In the genomic region with DNA sequence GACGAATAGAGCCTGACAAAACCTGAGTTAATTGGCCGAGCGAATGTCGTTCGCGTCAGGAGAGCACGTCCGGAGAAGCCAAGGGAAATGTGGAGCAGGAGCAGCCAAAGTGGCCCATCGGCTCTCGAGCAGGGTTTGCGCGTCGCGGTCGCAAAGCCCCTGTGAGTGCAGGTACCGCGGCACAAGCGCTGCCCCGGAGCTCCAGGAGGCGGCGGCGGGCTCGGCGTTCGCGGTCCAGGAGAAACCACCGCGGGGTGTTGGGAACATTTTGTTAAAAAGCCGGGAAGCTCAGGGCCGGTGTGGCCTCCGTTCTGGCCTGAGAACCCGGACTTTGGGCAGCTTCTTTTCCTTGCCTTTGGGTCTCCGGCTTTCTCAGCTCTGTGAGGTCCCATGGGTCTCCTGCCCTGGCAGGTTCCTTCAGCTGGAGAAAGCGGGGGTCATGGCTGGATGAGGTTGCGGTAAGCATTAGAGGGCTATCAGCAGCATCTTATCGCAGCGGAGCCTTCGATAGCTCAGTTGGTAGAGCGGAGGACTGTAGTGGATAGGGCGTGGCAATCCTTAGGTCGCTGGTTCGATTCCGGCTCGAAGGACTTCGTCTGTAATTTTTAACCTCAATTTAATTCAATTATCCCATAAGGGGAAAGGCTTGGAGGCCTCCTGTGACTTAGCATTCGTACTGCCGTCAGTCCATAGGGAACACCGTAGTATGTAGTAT, we compare ENCODE assay signal across 8 cellular contexts. TPM values are rescaled to one million over a fixed set of nuclear protein-coding genes. Genes with fewer than 3 reads are reported as not detected.
A peak's percentile ranks its signal among the peaks of the same experiment; 100 is the strongest.
DNase-seq lines count a peak whose midpoint lies in the region; ATAC-seq, FAIRE-seq and TF ChIP-seq lines count a peak whose summit lies in the region.

No MANE protein-coding gene starts in this region.

- H3K27me3 ChIP-seq in Caco-2 (replicated peaks; ENCODE audit: control insufficient read depth, insufficient read depth, low read length), result no peaks in the 10 kb centered on the region

- peak; percentile 46 for ATAC-seq in GM21367 (IDR thresholded peaks at IDR 0.05; ENCODE audit: unreplicated experiment)

- POLR2A ChIA-PET in Caco-2 (lab: Charles Lee), result interaction anchor here (2.1 to 2.5 kb wide), 2 partner anchors 17 to 21 kb away, joined by 9 to 27 read pairs; partner anchors contain the start of genes OST4 and TMEM214

- H3K4me1 ChIP-seq in Caco-2, result 0 out of 2 replicates have a peak, but pooled peaks cover 6% of the 10 kb centered on the region

- H3K4me1 Mint-ChIP-seq in Caco-2 (ENCODE audit: low read depth, unreplicated experiment) (peaks cover 31% of the 10 kb centered on the region), mesothelial cell of epicardium (peaks cover 12% of the 10 kb centered on the region)

- H3K9me3 ChIP-seq in Caco-2, result no peaks in the 10 kb centered on the region

- peaks cover 49% of the 10 kb centered on the region for H3K36me3 Mint-ChIP-seq in Caco-2 (ENCODE audit: insufficient read depth, unreplicated experiment)
- H3K36me3 Mint-ChIP-seq in mesothelial cell of epicardium, result peaks cover 8% of the 10 kb centered on the region

- DNase-seq in Caco-2, result peak; percentile 92 to 95
- peak; percentile 94 for DNase-seq in HT1080 (ENCODE audit: low read depth)
- peak; percentile 95 for DNase-seq in NOMO-1 treated with DMSO at 0.1 percent for 48 hours (lab: John Stamatoyannopoulos, UW; ENCODE audit: unreplicated experiment)
- DNase-seq in activated CD8-positive, alpha-beta memory T cell treated with anti-CD3 and anti-CD28 coated beads, Interleukin-2, amount 50 U/mL, for 1 hour (ENCODE audit: extremely low read depth), result peak; percentile 68
- DNase-seq in mesothelial cell of epicardium (ENCODE audit: low spot score in 2 of 2, unreplicated experiment in 2 of 2), result peak; percentile 78 to 97
- DNase-seq in stimulated activated CD8-positive, alpha-beta memory T cell treated with anti-CD3 and anti-CD28 coated beads, Interleukin-15, amount 100 ng/mL, for 48 hours (ENCODE audit: low read depth in 2 of 2), result peak; percentile 77 to 82

- peak; percentile 31 for FAIRE-seq in endometrium (lab: Jason Lieb, UNC)

- intact Hi-C loops in Caco-2 (cut with micrococcal nuclease; ENCODE audit: unreplicated experiment), result loop anchor here (1.0 kb wide), 4 partner anchors 18 to 89 kb away; partner anchors contain the start of genes KHK and TMEM214

- H3K9me3 Mint-ChIP-seq in Caco-2 (ENCODE audit: unreplicated experiment) (peaks cover 9% of the 10 kb centered on the region), mesothelial cell of epicardium (no peaks in the 10 kb centered on the region)

- H3K27me3 Mint-ChIP-seq in Caco-2 (ENCODE audit: insufficient read depth, unreplicated experiment) (peaks cover 10% of the 10 kb centered on the region), mesothelial cell of epicardium (ENCODE audit: low read depth) (peaks cover 6% of the 10 kb centered on the region)

- no peaks in the 10 kb centered on the region for H3K36me3 ChIP-seq in Caco-2 (ENCODE audit: control insufficient read depth, insufficient read depth, low read length)

- H3K4me3 Mint-ChIP-seq in Caco-2 (ENCODE audit: unreplicated experiment), result peak overlapping the region; percentile 80
- H3K4me3 Mint-ChIP-seq in mesothelial cell of epicardium, result peak overlapping the region; percentile 96

- H3K27ac Mint-ChIP-seq in Caco-2 (ENCODE audit: unreplicated experiment) (peak overlapping the region; percentile 100), mesothelial cell of epicardium (peak overlapping the region; percentile 99)

- CTCF ChIA-PET in Caco-2 (lab: Charles Lee), result interaction anchor here (0.7 to 3.3 kb wide), 10 partner anchors 9 to 141 kb away, joined by 3 to 21 read pairs (median 5); partner anchors contain the start of genes KHK and OST4

- H3K4me3 ChIP-seq in Caco-2 (ENCODE audit: low read depth, low read length), result peak overlapping the region; percentile 96

- peak; percentile 37 to 49 for TF ChIP-seq CTCF in Caco-2 (IDR thresholded peaks at IDR 0.05; ENCODE audit: insufficient read depth in 1 of 2, low read depth in 1 of 2, low read length in 1 of 2, severe bottlenecking in 1 of 2, unreplicated experiment in 1 of 2)
- peak; percentile 31 for TF ChIP-seq CTCF in mesothelial cell of epicardium (IDR thresholded peaks at IDR 0.05; ENCODE audit: unreplicated experiment)

- BruUV-seq in Caco-2 (replicated peaks; lab: Mats Ljungman, UMichigan), result no TSS peak

RNA-seq across cellular contexts. Expression of gene AGBL5, which starts 1.0 kb away (rescaled TPM):
- total RNA-seq in Caco-2 (2022), result 31.4 and 34.1 TPM in 2 replicates
- 20.6 and 26.6 TPM in 2 replicates for total RNA-seq in HT1080 (2014; rRNA removed; shearing (Covaris generic))
- 26.4 and 29.0 TPM in 2 replicates for polyA plus RNA-seq in HT1080 (2015; cell fraction: cytosol; rRNA removed)
- 12.4 and 12.8 TPM in 2 replicates for polyA plus RNA-seq in HT1080 (2015; cell fraction: nucleus; rRNA removed)
- 40.5 to 45.0 TPM (median 43.2 TPM) in 3 replicates for total RNA-seq in mesothelial cell of epicardium

RNA-seq across cellular contexts. Expression of gene TMEM214, which starts 17.7 kb away (rescaled TPM):
- 85.0 and 85.4 TPM in 2 replicates for total RNA-seq in Caco-2 (2022)
- total RNA-seq in HT1080 (2014; rRNA removed; shearing (Covaris generic)), result 34.1 and 46.9 TPM in 2 replicates
- polyA plus RNA-seq in HT1080 (2015; cell fraction: cytosol; rRNA removed), result 48.8 and 52.3 TPM in 2 replicates
- polyA plus RNA-seq in HT1080 (2015; cell fraction: nucleus; rRNA removed), result 126 and 139 TPM in 2 replicates
- 86.8 to 88.8 TPM (median 88.6 TPM) in 3 replicates for total RNA-seq in mesothelial cell of epicardium

RNA-seq across cellular contexts. Expression of gene OST4, which starts 21.0 kb away (rescaled TPM):
- total RNA-seq in Caco-2 (2022) (237 and 249 TPM in 2 replicates), mesothelial cell of epicardium (254 to 263 TPM (median 257 TPM) in 3 replicates)
- 249 and 313 TPM in 2 replicates for total RNA-seq in HT1080 (2014; rRNA removed; shearing (Covaris generic))
- 233 and 287 TPM in 2 replicates for polyA plus RNA-seq in HT1080 (2015; cell fraction: cytosol; rRNA removed)
- 65.4 and 88.2 TPM in 2 replicates for polyA plus RNA-seq in HT1080 (2015; cell fraction: nucleus; rRNA removed)

RNA-seq across cellular contexts. Expression of gene EMILIN1, which starts 28.0 kb away (rescaled TPM):
- total RNA-seq in Caco-2 (2022) (0.30 and 0.43 TPM in 2 replicates), mesothelial cell of epicardium (170 to 179 TPM (median 172 TPM) in 3 replicates)
- 0.45 and 1.1 TPM in 2 replicates for total RNA-seq in HT1080 (2014; rRNA removed; shearing (Covaris generic))
- 5.8 and 6.0 TPM in 2 replicates for polyA plus RNA-seq in HT1080 (2015; cell fraction: cytosol; rRNA removed)
- 15.2 and 16.2 TPM in 2 replicates for polyA plus RNA-seq in HT1080 (2015; cell fraction: nucleus; rRNA removed)

RNA-seq across cellular contexts. Expression of gene KHK, which starts 36.1 kb away (rescaled TPM):
- total RNA-seq in Caco-2 (2022) (7.9 and 9.3 TPM in 2 replicates), mesothelial cell of epicardium (3.3 to 4.1 TPM (median 3.6 TPM) in 3 replicates)
- 5.7 and 5.9 TPM in 2 replicates for total RNA-seq in HT1080 (2014; rRNA removed; shearing (Covaris generic))
- polyA plus RNA-seq in HT1080 (2015; cell fraction: cytosol; rRNA removed), result 3.3 and 5.1 TPM in 2 replicates
- polyA plus RNA-seq in HT1080 (2015; cell fraction: nucleus; rRNA removed), result 2.9 and 4.0 TPM in 2 replicates

Comparison
In these comparisons a context has a peak if more than half of its experiments do, and no peak if none do; other contexts are left out.
1. Peak in every context shown above with its lines: DNase-seq, ATAC-seq and H3K4me3 ChIP-seq.